Comparison of ENCODE assay signal across 10 cellular contexts in the genomic region with DNA sequence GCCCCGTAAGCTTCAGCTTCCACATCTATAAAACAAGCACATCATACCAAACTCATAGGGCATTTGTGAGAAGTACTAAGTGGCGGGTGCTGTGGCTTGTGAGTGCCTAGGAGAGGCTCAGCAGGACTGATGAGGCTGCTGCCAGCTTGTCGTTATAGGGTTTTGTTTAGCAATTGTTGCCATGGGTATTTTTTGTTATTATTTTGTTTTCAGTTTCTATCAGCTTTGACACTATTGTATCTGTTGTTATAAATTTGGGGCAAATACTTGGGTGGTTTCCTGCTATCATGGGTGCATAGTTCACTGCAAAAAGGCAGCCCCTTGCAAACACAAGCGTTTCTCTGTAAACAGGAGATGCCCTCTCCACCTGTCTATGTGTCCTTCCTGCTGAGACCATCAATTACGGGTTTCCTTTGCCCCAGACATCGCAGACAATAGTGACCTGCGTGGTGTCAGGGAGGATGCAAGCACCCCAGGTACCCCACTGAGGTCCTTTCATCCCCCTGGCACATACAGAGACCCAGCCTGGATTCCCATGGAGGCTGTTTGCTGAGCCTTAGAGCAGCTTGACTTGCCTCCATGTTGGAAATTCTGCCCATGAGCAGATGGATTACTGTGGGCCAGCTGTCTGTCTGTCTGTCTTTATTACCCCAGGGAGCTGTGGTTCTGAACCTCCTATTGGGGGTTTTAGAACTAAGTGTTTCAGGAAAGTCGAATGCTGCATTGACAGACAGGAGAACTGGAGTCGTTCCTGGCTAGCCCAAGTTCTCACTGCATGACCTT. TPM values are rescaled to one million over a fixed set of nuclear protein-coding genes. Genes with fewer than 3 reads are reported as not detected.
DNase-seq lines count a peak whose midpoint lies in the region; ATAC-seq, FAIRE-seq and TF ChIP-seq lines count a peak whose summit lies in the region.
"Had no signal": no experiment of that assay in that cellular context is flagged by ENCODE, and none has a peak within 500 bp of the region (broad histone marks: within the 10 kb centered on the region; RNA-seq: fewer than 3 reads in every experiment).

No MANE protein-coding gene starts in this region.

- no peak for FAIRE-seq in GM12878 (lab: Jason Lieb, UNC)

- H3K9me3 ChIP-seq in GM12878 (replicated peaks; ENCODE audit: control insufficient read depth, insufficient read depth, low read length) = no peaks in the 10 kb centered on the region
- H3K9me3 ChIP-seq in aorta (ENCODE audit: control insufficient read depth, low read length) = no peaks in the 10 kb centered on the region

- 12% methylated on average over 9 of the region's 9 CpGs for WGBS in GM12878 (ENCODE audit: insufficient coverage, insufficient replicate concordance, low lambda C conversion rate, missing lambda C conversion rate)
- WGBS in aorta, 2 donors = 78 to 86% methylated on average over 9 of the region's 9 CpGs

- H3K4me3 ChIP-seq in GM12878 = no peak overlapping the region
- H3K4me3 ChIP-seq in aorta (ENCODE audit: low read length in 2 of 2) = no peak overlapping the region

- no peaks in the 10 kb centered on the region for H3K36me3 ChIP-seq in GM12878 (ENCODE audit: control insufficient read depth in 2 of 2, insufficient read depth in 2 of 2, low read length in 1 of 2)
- H3K36me3 ChIP-seq in aorta (ENCODE audit: control insufficient read depth in 1 of 2, insufficient read depth in 2 of 2, low read length in 1 of 2) = no peaks in the 10 kb centered on the region

- H3K9ac ChIP-seq in GM12878 (ENCODE audit: control insufficient read depth, insufficient read depth, low read length) = no peak overlapping the region

- TF ChIP-seq EP300 in GM12878 (IDR thresholded peaks at IDR 0.05; ENCODE audit: borderline replicate concordance in 1 of 2, control insufficient read depth in 1 of 2, low read depth in 2 of 2, low read length in 2 of 2) = peak in 1 of 2 experiments; percentile 59; a peak in 2 of 4 replicates

- POLR2A ChIA-PET in GM12878 (lab: Charles Lee) = interaction anchor here (1.2 to 4.8 kb wide), 5 partner anchors 8 to 63 kb away, joined by 3 to 31 read pairs (median 7); no protein-coding TSS in a partner anchor

- H3K4me1 ChIP-seq in GM12878 (ENCODE audit: control insufficient read depth, insufficient read depth, low read length) (peaks cover 31% of the 10 kb centered on the region), aorta (ENCODE audit: control insufficient read depth in 1 of 2, insufficient read depth in 2 of 2, low read length in 2 of 2) (no peaks in the 10 kb centered on the region)

- TF ChIP-seq POLR2A in GM12878 (IDR thresholded peaks at IDR 0.05; ENCODE audit: low read depth, low read length) = no peak

- peaks cover 3% of the 10 kb centered on the region for H3K9me3 Mint-ChIP-seq in activated T-cell treated with anti-CD3 and anti-CD28 coated beads, Interleukin-2, amount 50 U/mL, for 24 hours
- no peaks in the 10 kb centered on the region for H3K9me3 Mint-ChIP-seq in type B pancreatic cell

- intact Hi-C loops in GM12878 (cut with micrococcal nuclease; ENCODE audit: unreplicated experiment) (no loop called here), aorta (cut with DNase I) (no loop called here)

- H3K27me3 Mint-ChIP-seq in activated T-cell treated with anti-CD3 and anti-CD28 coated beads, Interleukin-2, amount 50 U/mL, for 24 hours = no peaks in the 10 kb centered on the region
- H3K27me3 Mint-ChIP-seq in type B pancreatic cell = peaks cover 3% of the 10 kb centered on the region

- TF ChIP-seq CTCF in GM12878 (IDR thresholded peaks at IDR 0.05 in 2 of 3, conservative IDR thresholded peaks at IDR 0.05 in 1 of 3; ENCODE audit: control insufficient read depth in 2 of 3, extremely low read depth in 1 of 3, insufficient read depth in 1 of 3, low read depth in 3 of 3, low read length in 3 of 3) (no peak), type B pancreatic cell (conservative IDR thresholded peaks at IDR 0.05) (no peak)

- H3K27me3 ChIP-seq in GM12878 (replicated peaks in 1 of 2; ENCODE audit: control insufficient read depth in 2 of 2, insufficient read depth in 2 of 2, low read length in 1 of 2) = no peaks in the 10 kb centered on the region
- H3K27me3 ChIP-seq in aorta (ENCODE audit: control insufficient read depth in 1 of 2, insufficient read depth in 2 of 2, low read length in 1 of 2) = no peaks in the 10 kb centered on the region

- peak overlapping the region; percentile 92 for H3K27ac Mint-ChIP-seq in activated T-cell treated with anti-CD3 and anti-CD28 coated beads, Interleukin-2, amount 50 U/mL, for 24 hours
- no peak overlapping the region for H3K27ac Mint-ChIP-seq in type B pancreatic cell

- peak overlapping the region; percentile 49 for H3K4me2 ChIP-seq in GM12878 (ENCODE audit: control insufficient read depth, insufficient read depth)

- H3K4me1 Mint-ChIP-seq in activated T-cell treated with anti-CD3 and anti-CD28 coated beads, Interleukin-2, amount 50 U/mL, for 24 hours (ENCODE audit: low read depth) = peaks cover 90% of the 10 kb centered on the region
- peaks cover 28% of the 10 kb centered on the region for H3K4me1 Mint-ChIP-seq in type B pancreatic cell (ENCODE audit: unreplicated experiment)

- no TSS peak for BruUV-seq in GM12878 (replicated peaks; lab: Mats Ljungman, UMichigan)

- peak overlapping the region; percentile 46 for H3K4me3 Mint-ChIP-seq in activated T-cell treated with anti-CD3 and anti-CD28 coated beads, Interleukin-2, amount 50 U/mL, for 24 hours
- H3K4me3 Mint-ChIP-seq in type B pancreatic cell = peak overlapping the region; percentile 1

- no peak for TF ChIP-seq RAD21 in GM12878 (IDR thresholded peaks at IDR 0.05; ENCODE audit: insufficient read depth, low read depth, low read length)

- CTCF ChIA-PET in GM12878 (lab: Yijun Ruan, JAX) = interaction anchor here (1.2 to 3.5 kb wide), 6 partner anchors 9 to 63 kb away, joined by 3 to 19 read pairs (median 4); no protein-coding TSS in a partner anchor

- H3K27ac ChIP-seq in GM12878 (ENCODE audit: control insufficient read depth, insufficient read depth) = peak overlapping the region; percentile 8; the same call in 1 of the 2 replicates
- no peak overlapping the region for H3K27ac ChIP-seq in aorta (ENCODE audit: low read depth in 1 of 2, low read length in 2 of 2)

- ATAC-seq in GM12878 (peak; percentile 36), HG02981 (IDR thresholded peaks at IDR 0.05; ENCODE audit: unreplicated experiment) (no peak), aorta (ENCODE audit: low FRiP score) (no peak), HG02973 (IDR thresholded peaks at IDR 0.05; ENCODE audit: unreplicated experiment) (no peak)
- ATAC-seq: left colon, right cardiac atrium had no signal

- H3K36me3 Mint-ChIP-seq in activated T-cell treated with anti-CD3 and anti-CD28 coated beads, Interleukin-2, amount 50 U/mL, for 24 hours (ENCODE audit: low read depth) = peaks cover 8% of the 10 kb centered on the region
- no peaks in the 10 kb centered on the region for H3K36me3 Mint-ChIP-seq in type B pancreatic cell

- RAD21 ChIA-PET in GM12878 (lab: Charles Lee; ENCODE audit: unreplicated experiment) = interaction anchor here (0.5 to 5.2 kb wide), 11 partner anchors 10 to 60 kb away, joined by 3 to 19 read pairs (median 5); no protein-coding TSS in a partner anchor

- H4K20me1 ChIP-seq in GM12878 (ENCODE audit: control insufficient read depth, insufficient read depth) = no peaks in the 10 kb centered on the region

- in situ Hi-C loops in GM12878 (cut with MboI) = no loop called here

- SMC1A ChIA-PET in GM12878 (lab: Charles Lee; ENCODE audit: uncharacterized antibody, unreplicated experiment) = interaction anchor here (0.7 to 5.8 kb wide), 12 partner anchors 8 to 63 kb away, joined by 3 to 33 read pairs (median 5); no protein-coding TSS in a partner anchor

- peak overlapping the region; percentile 50 for H2AFZ ChIP-seq in GM12878 (ENCODE audit: control insufficient read depth, low read depth, low read length)

- peaks cover 16% of the 10 kb centered on the region for H3K79me2 ChIP-seq in GM12878 (ENCODE audit: control insufficient read depth, insufficient read depth, low read length)

- no peak for DNase-seq in activated T-cell treated with anti-CD3 and anti-CD28 coated beads, Interleukin-2, amount 50 U/mL, for 24 hours
- DNase-seq in activated T-cell treated with anti-CD3 and anti-CD28 coated beads for 4 hours = no peak
- peak; percentile 45 for DNase-seq in NCI-H82 treated with DMSO at 0.1 percent for 48 hours (lab: John Stamatoyannopoulos, UW; ENCODE audit: unreplicated experiment)
- DNase-seq in GM12878 (ENCODE audit: low read depth, low spot score) = no peak
- DNase-seq in type B pancreatic cell (ENCODE audit: extremely low spot score, unreplicated experiment) = no peak
- no peak for DNase-seq in aorta
- DNase-seq: left colon, right cardiac atrium had no signal

TF ChIP-seq in GM12878, 131 proteins besides CTCF, POLR2A, EP300 and RAD21 (continues in another document):
- no peak for TF ChIP-seq CBFB (IDR thresholded peaks at IDR 0.05; ENCODE audit: low read depth)
- TF ChIP-seq MXI1 (IDR thresholded peaks at IDR 0.05; ENCODE audit: low read depth, low read length) = peak; percentile 54; the same call in 1 of the 2 replicates
- no peak for TF ChIP-seq MYB (IDR thresholded peaks at IDR 0.05; ENCODE audit: borderline replicate concordance, low read depth, low read length)

RNA-seq across cellular contexts. Expression of gene CCDC167, which starts 3.2 kb away (rescaled TPM):
- 8.5 and 9.7 TPM in 2 replicates for total RNA-seq in GM12878 (2013; cell fraction: nucleolus; rRNA removed)
- total RNA-seq in GM12878 (2014; rRNA removed) = 92.6 and 102 TPM in 2 replicates
- total RNA-seq in GM12878 (2014; rRNA removed; fragmentation: Illumina TruSeq; extraction: Trizol) = 103 and 110 TPM in 2 replicates
- total RNA-seq in GM12878 (2021) = 70.8 and 74.9 TPM in 2 replicates
- 76.2 TPM for polyA plus RNA-seq in GM12878 (2011; ENCODE audit: low read depth)
- 84.1 and 109 TPM in 2 replicates for polyA plus RNA-seq in GM12878 (2011; rRNA removed)
- 165 and 304 TPM in 2 replicates for polyA plus RNA-seq in GM12878 (2011; cell fraction: cytosol; rRNA removed)
- polyA plus RNA-seq in GM12878 (2011; cell fraction: nucleus; rRNA removed) = 77.8 and 96.7 TPM in 2 replicates
- polyA plus RNA-seq in GM12878 (2012) = 92.0 and 93.8 TPM in 2 replicates
- 133 and 200 TPM in 2 replicates for polyA plus RNA-seq in GM12878 (2014; fragmentation: Illumina TruSeq; extraction: Trizol)
- 100 to 1,000 TPM; 323 to 380 TPM for polyA plus RNA-seq in GM12878 (2014; fragmentation: Nextera tagmentation; extraction: Ambion mirVana)
- polyA plus RNA-seq in GM12878 (2014; rRNA removed) = 99.5 and 99.6 TPM in 2 replicates
- polyA plus RNA-seq in GM12878 (2016; fragmentation: Nextera tagmentation; extraction: Ambion mirVana) = 100 to 1,000 TPM; 165 to 180 TPM
- 31.0 and 53.2 TPM in 2 replicates for polyA minus RNA-seq in GM12878 (2011; rRNA and poly(A)+ RNA removed)
- 21.2 and 21.5 TPM in 2 replicates for polyA minus RNA-seq in GM12878 (2011; cell fraction: cytosol; rRNA and poly(A)+ RNA removed)
- polyA minus RNA-seq in GM12878 (2011; cell fraction: nucleus; rRNA and poly(A)+ RNA removed) = 7.5 and 13.0 TPM in 2 replicates
- 28.1 and 38.3 TPM in 2 replicates for total RNA-seq in type B pancreatic cell (ENCODE audit: low replicate concordance)
- 10 to 100 TPM; 11.5 to 13.9 TPM for total RNA-seq in aorta
- 10 to 100 TPM; 15.8 to 34.1 TPM for polyA plus RNA-seq in aorta
